26 cellular contexts compared by ENCODE assay signal in the genomic region with DNA sequence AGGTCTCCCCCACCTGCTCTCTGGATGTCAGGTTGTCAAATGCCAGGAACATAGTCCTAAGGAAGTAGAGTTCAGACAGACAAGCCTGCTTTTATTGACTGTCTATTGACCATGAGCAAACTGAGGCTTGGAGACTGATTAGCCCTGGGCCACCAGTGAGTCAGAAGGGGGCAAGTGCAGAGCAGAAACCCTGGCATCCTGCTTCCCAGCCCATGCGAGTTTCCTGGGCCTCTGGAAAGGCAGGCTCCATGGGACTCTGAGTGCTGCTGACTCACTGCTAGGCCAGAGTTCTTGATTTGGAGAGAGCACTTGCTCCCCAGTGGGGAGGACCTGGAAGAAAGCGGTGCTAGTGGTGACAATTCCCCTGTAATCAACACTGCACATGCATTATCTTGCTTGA. TPM values are rescaled to one million over a fixed set of nuclear protein-coding genes. Genes with fewer than 3 reads are reported as not detected.
DNase-seq lines count a peak whose midpoint lies in the region; ATAC-seq lines count a peak whose summit lies in the region.
"Had no signal": no experiment of that assay in that cellular context is flagged by ENCODE, and none has a peak within 500 bp of the region (broad histone marks: within the 10 kb centered on the region; RNA-seq: fewer than 3 reads in every experiment).

No MANE protein-coding gene starts in this region.

- no peaks in the 10 kb centered on the region for H3K27me3 ChIP-seq in esophagus (ENCODE audit: control insufficient read depth in 1 of 2, insufficient read depth in 2 of 2, low read length in 2 of 2)
- H3K27me3 ChIP-seq: heart left ventricle, ovary had no signal

- DNase-seq in ACHN (peak; percentile 35), M059J (ENCODE audit: low read depth) (peak; percentile 55), mucosa of gallbladder (ENCODE audit: low spot score) (peak; percentile 49), NCI-H146 (lab: John Stamatoyannopoulos, UW) (no peak)
- no peak for DNase-seq in stimulated activated CD4-positive, alpha-beta T cell treated with anti-CD3 and anti-CD28 coated beads, Interleukin-12 subunit alpha, Interleukin-12 subunit beta, amount 100 ng/mL, for 4 hours
- DNase-seq: activated CD4-positive, alpha-beta T cell treated with anti-CD3 and anti-CD28 coated beads, Interleukin-2, amount 50 U/mL, for 1 hour; activated effector memory CD4-positive, alpha-beta T cell treated with anti-CD3 and anti-CD28 coated beads, Interleukin-2, amount 50 U/mL, for 16 hours; dermis blood vessel endothelial cell; erythroblast; heart left ventricle; immature natural killer cell; lower lobe of right lung; MV-4-11; naive thymus-derived CD4-positive, alpha-beta T cell; NCI-H1930; NCI-H446; ovary; Right ventricle myocardium superior; stimulated activated CD4-positive, alpha-beta T cell treated with anti-CD3 and anti-CD28 coated beads, Interleukin-2, amount 100 ng/mL, for 48 hours; stimulated activated naive CD8-positive, alpha-beta T cell treated with anti-CD3 and anti-CD28 coated beads, Interleukin-15, amount 100 ng/mL, for 72 hours had no signal

- peak overlapping the region; percentile 81 to 87 for H3K27ac ChIP-seq in esophagus (ENCODE audit: low read depth in 2 of 2, low read length in 1 of 2)
- H3K27ac ChIP-seq: C4-2B, cardiac muscle cell, lower lobe of right lung, ovary had no signal

- in situ Hi-C loops in ACHN (cut with HindIII; ENCODE audit: low pct_ligation_motif_present, low pct_unique_long_range_greater_than_20kb, low sequenced_read_pairs), result no loop called here

- no peaks in the 10 kb centered on the region for H3K36me3 ChIP-seq in esophagus (ENCODE audit: control insufficient read depth in 2 of 2, insufficient read depth in 2 of 2, low read length in 1 of 2)
- H3K36me3 ChIP-seq: cardiac muscle cell, heart left ventricle, lower lobe of right lung, ovary had no signal

- no peaks in the 10 kb centered on the region for H3K9me3 ChIP-seq in esophagus (ENCODE audit: control insufficient read depth in 2 of 2, insufficient read depth in 1 of 2, low read depth in 1 of 2, low read length in 1 of 2)
- H3K9me3 ChIP-seq: heart left ventricle, lower lobe of right lung, ovary had no signal

- ATAC-seq in GM18519 (IDR thresholded peaks at IDR 0.05; ENCODE audit: low FRiP score, unreplicated experiment), result no peak
- no peak for ATAC-seq in activated CD4-positive, CD25-positive, alpha-beta regulatory T cell treated with anti-CD3 and anti-CD28 coated beads, Interleukin-2, amount 50 U/mL, for 24 hours
- ATAC-seq: HCT116; heart left ventricle; lower lobe of right lung; naive thymus-derived CD4-positive, alpha-beta T cell; stimulated activated naive CD8-positive, alpha-beta T cell treated with anti-CD3 and anti-CD28 coated beads, Interleukin-15, amount 100 ng/mL, for 72 hours had no signal

- H3K4me1 ChIP-seq in esophagus (ENCODE audit: control insufficient read depth in 2 of 2, insufficient read depth in 2 of 2, low read length in 1 of 2), result peaks cover 0 to 11% of the 10 kb centered on the region in 2 donors

- WGBS in esophagus, 2 donors, result 58 to 64% methylated on average over 2 of the region's 2 CpGs

- H3K4me3 ChIP-seq in esophagus (ENCODE audit: low read depth in 1 of 2, low read length in 2 of 2), result no peak overlapping the region
- H3K4me3 ChIP-seq: cardiac muscle cell, heart left ventricle, lower lobe of right lung, ovary had no signal

RNA-seq across cellular contexts. Expression of gene HBEGF, which starts 2.8 kb away (rescaled TPM):
- total RNA-seq in M059J (2014; rRNA removed; shearing (Covaris generic)), result 9.2 and 13.8 TPM in 2 replicates
- 10 to 100 TPM in 1 of 2 donors, 1 to 10 TPM in 1; 9.3 to 23.5 TPM for polyA plus RNA-seq in esophagus
- total RNA-seq in mucosa of gallbladder, result 21.2 TPM
- polyA plus RNA-seq: naive thymus-derived CD4-positive, alpha-beta T cell had no signal

RNA-seq across cellular contexts. Expression of gene SLC4A9, which starts 10.8 kb away (rescaled TPM):
- not detected in 2 replicates for total RNA-seq in M059J (2014; rRNA removed; shearing (Covaris generic))
- polyA plus RNA-seq in esophagus, result under 1 TPM; 0.14 to 0.20 TPM
- total RNA-seq in mucosa of gallbladder, result 0.86 TPM
- total RNA-seq: cardiac muscle cell, dermis blood vessel endothelial cell, Right ventricle myocardium superior had no signal
- polyA plus RNA-seq: cardiac muscle cell; immature natural killer cell; naive thymus-derived CD4-positive, alpha-beta T cell; ovary had no signal

RNA-seq across cellular contexts. Expression of gene PFDN1, which starts 46.3 kb away (rescaled TPM):
- 115 and 145 TPM in 2 replicates for total RNA-seq in M059J (2014; rRNA removed; shearing (Covaris generic))
- 10 to 100 TPM; 65.4 to 67.6 TPM for polyA plus RNA-seq in esophagus
- total RNA-seq in mucosa of gallbladder, result 41.8 TPM

RNA-seq across cellular contexts. Expression of gene ANKHD1, which starts 52.4 kb away (rescaled TPM):
- total RNA-seq in M059J (2014; rRNA removed; shearing (Covaris generic)), result 23.9 and 48.5 TPM in 2 replicates
- polyA plus RNA-seq in esophagus, result 10 to 100 TPM; 37.7 to 43.2 TPM
- 116 TPM for total RNA-seq in mucosa of gallbladder

Comparison
In these comparisons a context has a peak if more than half of its experiments do, and no peak if none do; other contexts are left out.
1. DNase-seq: peak in ACHN (single experiment), M059J (single experiment) and mucosa of gallbladder (single experiment); none in stimulated activated CD4-positive, alpha-beta T cell treated with anti-CD3 and anti-CD28 coated beads, Interleukin-12 subunit alpha, Interleukin-12 subunit beta, amount 100 ng/mL, for 4 hours (single experiment) and NCI-H146 (single experiment).